Comparison of ENCODE assay signal across 10 cellular contexts in genomic region chr1:109623601-109624161, GRCh38. TPM values are rescaled to one million over a fixed set of nuclear protein-coding genes. Genes with fewer than 3 reads are reported as not detected.
DNase-seq lines count a peak whose midpoint lies in the region; ATAC-seq, FAIRE-seq and TF ChIP-seq lines count a peak whose summit lies in the region.
"Had no signal": no experiment of that assay in that cellular context is flagged by ENCODE, and none has a peak within 500 bp of the region (broad histone marks: within the 10 kb centered on the region; RNA-seq: fewer than 3 reads in every experiment).

No MANE protein-coding gene starts in this region.

- no peaks in the 10 kb centered on the region for H3K27me3 ChIP-seq in CD8-positive, alpha-beta memory T cell (ENCODE audit: insufficient read depth, low read length, poor library complexity, severe bottlenecking)
- H3K27me3 ChIP-seq in ovary: no peaks in the 10 kb centered on the region
- H3K27me3 ChIP-seq: pancreas had no signal

- no peak for TF ChIP-seq CTCF in ovary (IDR thresholded peaks at IDR 0.05)

- no peak overlapping the region for H3K27ac ChIP-seq in CD8-positive, alpha-beta memory T cell (ENCODE audit: low read depth, low read length)
- no peak overlapping the region for H3K27ac ChIP-seq in ovary
- H3K27ac ChIP-seq: pancreas had no signal

- TF ChIP-seq EP300 in ovary (IDR thresholded peaks at IDR 0.05): no peak

- POLR2A ChIA-PET in CD8-positive, alpha-beta memory T cell (lab: Charles Lee): interaction anchor here (1.4 kb wide), 1 partner anchor 75 kb away, joined by 4 read pairs; the partner anchor contains the start of gene GNAI3

- ATAC-seq in effector memory CD8-positive, alpha-beta T cell (replicated peaks): no peak
- no peak for ATAC-seq in GM18867 (IDR thresholded peaks at IDR 0.05; ENCODE audit: unreplicated experiment)
- no peak for ATAC-seq in GM21360 (IDR thresholded peaks at IDR 0.05; ENCODE audit: unreplicated experiment)
- ATAC-seq: pancreas had no signal

- no peaks in the 10 kb centered on the region for H3K9me3 ChIP-seq in CD8-positive, alpha-beta memory T cell (ENCODE audit: low read length)
- no peaks in the 10 kb centered on the region for H3K9me3 ChIP-seq in ovary
- H3K9me3 ChIP-seq: pancreas had no signal

- peak overlapping the region; percentile 36 for H3K4me3 ChIP-seq in CD8-positive, alpha-beta memory T cell (ENCODE audit: low read length)
- no peak overlapping the region for H3K4me3 ChIP-seq in ovary
- H3K4me3 ChIP-seq: pancreas had no signal

- peaks cover 0 to 44% (median 0%) of the 10 kb centered on the region in 3 donors for H3K36me3 Mint-ChIP-seq in CD8-positive, alpha-beta memory T cell
- H3K36me3 Mint-ChIP-seq in effector memory CD8-positive, alpha-beta T cell (ENCODE audit: insufficient read depth): peaks cover 58% of the 10 kb centered on the region

- WGBS in ovary, 3 donors: 61 to 71% (median 71%) methylated on average over 11 of the region's 11 CpGs

- H3K27me3 Mint-ChIP-seq in CD8-positive, alpha-beta memory T cell: no peaks in the 10 kb centered on the region
- no peaks in the 10 kb centered on the region for H3K27me3 Mint-ChIP-seq in effector memory CD8-positive, alpha-beta T cell

- no peak for DNase-seq in CD8-positive, alpha-beta memory T cell
- DNase-seq in HUDEP-2 (lab: John Stamatoyannopoulos, UW; ENCODE audit: unreplicated experiment in 76 of 76) (peak in 41 of 76 experiments; percentile 13 to 70 (median 30)), ovary (peak in 3 of 5 donors; percentile 16 to 52 (median 24)), GM19239 (ENCODE audit: insufficient read length, low spot score) (no peak)
- no peak for DNase-seq in effector memory CD8-positive, alpha-beta T cell
- no peak for DNase-seq in stimulated activated naive CD4-positive, alpha-beta T cell treated with Interleukin-2 at 50 U/mL for 16 hours (lab: John Stamatoyannopoulos, UW)

- FAIRE-seq in GM19239 (lab: Jason Lieb, UNC): no peak
- FAIRE-seq: pancreas had no signal

- peaks cover 50% of the 10 kb centered on the region for H3K4me1 ChIP-seq in CD8-positive, alpha-beta memory T cell (ENCODE audit: insufficient read depth, low read length)
- peaks cover 8% of the 10 kb centered on the region for H3K4me1 ChIP-seq in ovary (ENCODE audit: insufficient read depth)

- H3K36me3 ChIP-seq in CD8-positive, alpha-beta memory T cell (ENCODE audit: insufficient read depth, low read length): peaks cover 9% of the 10 kb centered on the region
- no peaks in the 10 kb centered on the region for H3K36me3 ChIP-seq in ovary

- peaks cover 43 to 58% (median 45%) of the 10 kb centered on the region in 3 donors for H3K4me1 Mint-ChIP-seq in CD8-positive, alpha-beta memory T cell
- H3K4me1 Mint-ChIP-seq in effector memory CD8-positive, alpha-beta T cell (ENCODE audit: low read depth in 2 of 2): peaks cover 40 to 55% of the 10 kb centered on the region in 2 donors

- intact Hi-C loops in ovary (cut with DNase I): no loop called here

- CTCF ChIA-PET in CD8-positive, alpha-beta memory T cell (lab: Charles Lee): interaction anchor here (0.7 to 8.9 kb wide), 6 partner anchors 14 to 361 kb away, joined by 3 to 52 read pairs (median 4); partner anchors contain the start of gene AHCYL1

- H3K27ac Mint-ChIP-seq in CD8-positive, alpha-beta memory T cell: peak overlapping the region; percentile 33 to 99 (median 94)
- H3K27ac Mint-ChIP-seq in effector memory CD8-positive, alpha-beta T cell: peak overlapping the region; percentile 84 to 97

- no peaks in the 10 kb centered on the region for H3K9me3 Mint-ChIP-seq in CD8-positive, alpha-beta memory T cell
- H3K9me3 Mint-ChIP-seq in effector memory CD8-positive, alpha-beta T cell: no peaks in the 10 kb centered on the region

- TF ChIP-seq POLR2A in ovary (IDR thresholded peaks at IDR 0.05): no peak

- peak overlapping the region in 5 of 7 donors; percentile 39 to 91 (median 52) for H3K4me3 Mint-ChIP-seq in CD8-positive, alpha-beta memory T cell
- peak overlapping the region; percentile 40 to 90 for H3K4me3 Mint-ChIP-seq in effector memory CD8-positive, alpha-beta T cell

RNA-seq across cellular contexts. Expression of gene AMPD2, which starts 4.0 kb away (rescaled TPM):
- 10 to 100 TPM; 69.1 to 91.1 TPM for total RNA-seq in CD8-positive, alpha-beta memory T cell
- 36.0 TPM for polyA plus RNA-seq in CD8-positive, alpha-beta memory T cell
- total RNA-seq in ovary: 10 to 100 TPM; 40.5 to 86.0 (median 64.8) TPM
- polyA plus RNA-seq in ovary: 10 to 100 TPM; 19.4 to 25.7 TPM

RNA-seq across cellular contexts. Expression of gene GNAT2, which starts 4.3 kb away (rescaled TPM):
- 1 to 10 TPM in 1 of 2 experiments, under 1 TPM in 1; 0.53 to 1.5 TPM for total RNA-seq in CD8-positive, alpha-beta memory T cell
- polyA plus RNA-seq in CD8-positive, alpha-beta memory T cell: not detected
- not detected for total RNA-seq in ovary
- not detected for polyA plus RNA-seq in ovary
- total RNA-seq: subcutaneous adipose tissue had no signal

RNA-seq across cellular contexts. Expression of gene GSTM4, which starts 32.2 kb away (rescaled TPM):
- total RNA-seq in CD8-positive, alpha-beta memory T cell: 1 to 10 TPM; 1.6 to 2.7 TPM
- polyA plus RNA-seq in CD8-positive, alpha-beta memory T cell: 4.4 TPM
- total RNA-seq in ovary: 10 to 100 TPM; 23.0 to 91.8 (median 47.2) TPM
- 100 to 1,000 TPM in 1 of 2 donors, 10 to 100 TPM in 1; 43.3 to 116 TPM for polyA plus RNA-seq in ovary

RNA-seq across cellular contexts. Expression of gene GSTM2, which starts 44.2 kb away (rescaled TPM):
- 1 to 10 TPM; 2.7 to 3.1 TPM for total RNA-seq in CD8-positive, alpha-beta memory T cell
- polyA plus RNA-seq in CD8-positive, alpha-beta memory T cell: 2.6 TPM
- total RNA-seq in ovary: 100 to 1,000 TPM; 101 to 318 (median 195) TPM
- polyA plus RNA-seq in ovary: 100 to 1,000 TPM; 202 to 209 TPM

Comparison
In these comparisons a context has a peak if more than half of its experiments do, and no peak if none do; other contexts are left out.
1. DNase-seq: peak in HUDEP-2 (41 of 76) and ovary (3 of 5); none in CD8-positive, alpha-beta memory T cell (0 of 5), effector memory CD8-positive, alpha-beta T cell (0 of 3), stimulated activated naive CD4-positive, alpha-beta T cell treated with Interleukin-2 at 50 U/mL for 16 hours (single experiment) and GM19239 (single experiment).
2. RNA of gene GSTM4, which starts 32.2 kb away (total RNA-seq): 23.0 to 91.8 TPM in ovary; 1.6 to 2.7 TPM in CD8-positive, alpha-beta memory T cell; every median in the first group is over 4 times any median in the second.